In genomic region chr11:64150481-64151239, GRCh38 we compare ENCODE assay signal across 17 cellular contexts. TPM values are rescaled to one million over a fixed set of nuclear protein-coding genes. Genes with fewer than 3 reads are reported as not detected.
A peak's percentile ranks its signal among the peaks of the same experiment; 100 is the strongest.
DNase-seq lines count a peak whose midpoint lies in the region; ATAC-seq and TF ChIP-seq lines count a peak whose summit lies in the region.
"Had no signal": no experiment of that assay in that cellular context is flagged by ENCODE, and none has a peak within 500 bp of the region (broad histone marks: within the 10 kb centered on the region; RNA-seq: fewer than 3 reads in every experiment).

No MANE protein-coding gene starts in this region.

- peaks cover 26% of the 10 kb centered on the region for H3K4me1 Mint-ChIP-seq in nephron progenitor cell

- DNase-seq in DMS79 (lab: John Stamatoyannopoulos, UW) (peak; percentile 95), NCI-H2081 treated with DMSO at 0.1 percent for 48 hours (lab: John Stamatoyannopoulos, UW) (peak; percentile 5), body of pancreas (peak; percentile 80 to 89 (median 84)), neuronal stem cell (ENCODE audit: low spot score) (no peak), nephron progenitor cell (no peak), H4 (ENCODE audit: low spot score) (no peak)
- DNase-seq in stimulated activated CD4-positive, alpha-beta T cell treated with anti-CD3 and anti-CD28 coated beads, Interleukin-4, amount 100 ng/mL, for 24 hours = no peak
- DNase-seq: activated CD4-positive, alpha-beta T cell treated with anti-CD3 and anti-CD28 coated beads, Interleukin-2, amount 10 ng/mL, durations not matched to agents 7 days and 5 days; effector CD8-positive, alpha-beta T cell; lower lobe of right lung; natural killer cell; NCI-H1694 treated with DMSO at 0.1 percent for 48 hours; SJCRH30; stimulated activated CD4-positive, alpha-beta T cell treated with anti-CD3 and anti-CD28 coated beads, Interleukin-1b, Interleukin-23, amount 100 ng/mL, for 48 hours had no signal

- no peak overlapping the region for H3K27ac Mint-ChIP-seq in nephron progenitor cell
- H3K27ac Mint-ChIP-seq: activated CD4-positive, alpha-beta T cell treated with anti-CD3 and anti-CD28 coated beads, Interleukin-2, amount 10 ng/mL, durations not matched to agents 7 days and 5 days; activated naive CD8-positive, alpha-beta T cell; natural killer cell had no signal

- H2BK12ac ChIP-seq in neuronal stem cell (ENCODE audit: low read length) = no peak overlapping the region

- no peaks in the 10 kb centered on the region for H3K79me1 ChIP-seq in neuronal stem cell (ENCODE audit: low read depth, low read length)

- no peak for TF ChIP-seq POLR2A in body of pancreas (IDR thresholded peaks at IDR 0.05)

- peaks cover 22% of the 10 kb centered on the region for H3K27me3 Mint-ChIP-seq in nephron progenitor cell (ENCODE audit: low read depth, poor library complexity)
- H3K27me3 Mint-ChIP-seq: activated CD4-positive, alpha-beta T cell treated with anti-CD3 and anti-CD28 coated beads, Interleukin-2, amount 10 ng/mL, durations not matched to agents 7 days and 5 days; activated naive CD8-positive, alpha-beta T cell had no signal

- no peak for TF ChIP-seq CTCF in body of pancreas (IDR thresholded peaks at IDR 0.05)
- no peak for TF ChIP-seq CTCF in nephron progenitor cell (IDR thresholded peaks at IDR 0.05)

- WGBS in body of pancreas, 2 donors = 18 to 25% methylated on average over 9 to 24 of the region's 24 CpGs
- WGBS in neuronal stem cell (ENCODE audit: extremely low coverage in 2 of 2, insufficient read length in 2 of 2, insufficient replicate concordance in 1 of 2), 2 donors = no CpG with 5 or more reads among the region's 24 CpGs

- H3K9me3 Mint-ChIP-seq in nephron progenitor cell = no peaks in the 10 kb centered on the region
- H3K9me3 Mint-ChIP-seq: activated CD4-positive, alpha-beta T cell treated with anti-CD3 and anti-CD28 coated beads, Interleukin-2, amount 10 ng/mL, durations not matched to agents 7 days and 5 days; natural killer cell had no signal

- peak overlapping the region; percentile 61 for H2AK5ac ChIP-seq in neuronal stem cell (ENCODE audit: low read depth, low read length)

- ATAC-seq in body of pancreas (peak; percentile 64), GM21390 (IDR thresholded peaks at IDR 0.05; ENCODE audit: unreplicated experiment) (no peak)
- ATAC-seq: lower lobe of right lung, natural killer cell had no signal

- peak overlapping the region; percentile 70 for H3K9ac ChIP-seq in neuronal stem cell (ENCODE audit: low read depth, low read length, poor library complexity)

- H2AFZ ChIP-seq in neuronal stem cell (ENCODE audit: low read length) = no peak overlapping the region

- H3K36me3 Mint-ChIP-seq in nephron progenitor cell (ENCODE audit: low read depth) = no peaks in the 10 kb centered on the region
- H3K36me3 Mint-ChIP-seq: activated naive CD8-positive, alpha-beta T cell; natural killer cell had no signal

- no peak overlapping the region for H3K23ac ChIP-seq in neuronal stem cell (ENCODE audit: low read depth, low read length, poor library complexity)

- no peaks in the 10 kb centered on the region for H3K36me3 ChIP-seq in body of pancreas (replicated peaks in 1 of 2; ENCODE audit: insufficient read depth in 1 of 2, low read depth in 2 of 2)
- no peaks in the 10 kb centered on the region for H3K36me3 ChIP-seq in neuronal stem cell (replicated peaks in 1 of 2; ENCODE audit: control insufficient read depth in 2 of 2, insufficient read depth in 2 of 2, low read length in 2 of 2)
- H3K36me3 ChIP-seq: lower lobe of right lung, SJCRH30 had no signal

- no peak overlapping the region for H2BK120ac ChIP-seq in neuronal stem cell (ENCODE audit: low read depth, low read length)

- H3K14ac ChIP-seq in neuronal stem cell (ENCODE audit: low read length) = no peak overlapping the region

- no peak overlapping the region for H3K4me2 ChIP-seq in neuronal stem cell (ENCODE audit: insufficient read depth, low read length, poor library complexity, severe bottlenecking)

- H3K27me3 ChIP-seq in body of pancreas = no peaks in the 10 kb centered on the region
- no peaks in the 10 kb centered on the region for H3K27me3 ChIP-seq in neuronal stem cell (ENCODE audit: control insufficient read depth in 3 of 3, insufficient read depth in 3 of 3, low read depth in 1 of 3, low read length in 3 of 3)
- H3K27me3 ChIP-seq: SJCRH30 had no signal

- H4K8ac ChIP-seq in neuronal stem cell (ENCODE audit: low read depth, low read length) = no peak overlapping the region

- peak overlapping the region; percentile 49 to 71 (median 56) for H3K27ac ChIP-seq in body of pancreas
- no peak overlapping the region for H3K27ac ChIP-seq in neuronal stem cell (replicated peaks; ENCODE audit: low read length)
- H3K27ac ChIP-seq: lower lobe of right lung, SJCRH30 had no signal

- no peaks in the 10 kb centered on the region for H3K9me3 ChIP-seq in body of pancreas
- no peaks in the 10 kb centered on the region for H3K9me3 ChIP-seq in neuronal stem cell (replicated peaks in 1 of 2; ENCODE audit: control insufficient read depth in 2 of 2, insufficient read depth in 1 of 2, low read depth in 1 of 2, low read length in 2 of 2)
- H3K9me3 ChIP-seq: lower lobe of right lung, SJCRH30 had no signal

- H2BK5ac ChIP-seq in neuronal stem cell (ENCODE audit: low read length) = no peak overlapping the region

- peaks cover 47% of the 10 kb centered on the region for H3K4me1 ChIP-seq in body of pancreas
- H3K4me1 ChIP-seq in neuronal stem cell (ENCODE audit: control insufficient read depth in 2 of 2, insufficient read depth in 1 of 2, low read depth in 1 of 2, low read length in 2 of 2) = peaks cover 9 to 20% of the 10 kb centered on the region in 2 donors

- no peak overlapping the region for H2BK15ac ChIP-seq in neuronal stem cell (ENCODE audit: low read length)

- no peak overlapping the region for H3K4ac ChIP-seq in neuronal stem cell (ENCODE audit: low read length)

- no peak overlapping the region for H3K18ac ChIP-seq in neuronal stem cell (ENCODE audit: low read length)

- H4K91ac ChIP-seq in neuronal stem cell (ENCODE audit: low read depth, low read length, poor library complexity) = no peak overlapping the region

- no peak overlapping the region for H3K4me3 Mint-ChIP-seq in nephron progenitor cell
- H3K4me3 Mint-ChIP-seq: activated CD4-positive, alpha-beta T cell treated with anti-CD3 and anti-CD28 coated beads, Interleukin-2, amount 10 ng/mL, durations not matched to agents 7 days and 5 days; activated naive CD8-positive, alpha-beta T cell; natural killer cell had no signal

- H3K4me3 ChIP-seq in body of pancreas (no peak overlapping the region), neuronal stem cell (ENCODE audit: low read length in 2 of 2) (no peak overlapping the region)
- H3K4me3 ChIP-seq: lower lobe of right lung, SJCRH30 had no signal

- intact Hi-C loops in body of pancreas (cut with DNase I) = no loop called here

RNA-seq across cellular contexts. Expression of gene MACROD1, which starts 15.3 kb away (rescaled TPM):
- 10 to 100 TPM; 24.7 to 65.4 TPM for total RNA-seq in body of pancreas
- polyA plus RNA-seq in neuronal stem cell (2013, experiment 1 of 2) = 20.5 TPM
- 20.6 TPM for polyA plus RNA-seq in neuronal stem cell (2013, experiment 2 of 2)
- total RNA-seq in H4 (2014; rRNA removed; shearing (Covaris generic)) = 4.7 and 5.1 TPM in 2 replicates

RNA-seq across cellular contexts. Expression of gene STIP1, which starts 35.3 kb away (rescaled TPM):
- total RNA-seq in body of pancreas = 10 to 100 TPM; 35.8 to 63.6 TPM
- 160 TPM for polyA plus RNA-seq in neuronal stem cell (2013, experiment 1 of 2)
- polyA plus RNA-seq in neuronal stem cell (2013, experiment 2 of 2) = 156 TPM
- 258 and 296 TPM in 2 replicates for total RNA-seq in H4 (2014; rRNA removed; shearing (Covaris generic))

RNA-seq across cellular contexts. Expression of gene FERMT3, which starts 55.9 kb away (rescaled TPM):
- total RNA-seq in body of pancreas = 1 to 10 TPM; 8.6 to 9.1 TPM
- 0.32 TPM for polyA plus RNA-seq in neuronal stem cell (2013, experiment 1 of 2)
- 0.44 TPM for polyA plus RNA-seq in neuronal stem cell (2013, experiment 2 of 2)
- not detected in 2 replicates for total RNA-seq in H4 (2014; rRNA removed; shearing (Covaris generic))
- total RNA-seq: renal cortical epithelial cell had no signal

Comparison
In these comparisons a context has a peak if more than half of its experiments do, and no peak if none do; other contexts are left out.
1. DNase-seq: peak in DMS79 (single experiment), NCI-H2081 treated with DMSO at 0.1 percent for 48 hours (single experiment) and body of pancreas (4 of 4); none in neuronal stem cell (single experiment), nephron progenitor cell (single experiment), H4 (single experiment) and stimulated activated CD4-positive, alpha-beta T cell treated with anti-CD3 and anti-CD28 coated beads, Interleukin-4, amount 100 ng/mL, for 24 hours (single experiment).